ENCODE assay signal across 1 cellular context in the genomic region with DNA sequence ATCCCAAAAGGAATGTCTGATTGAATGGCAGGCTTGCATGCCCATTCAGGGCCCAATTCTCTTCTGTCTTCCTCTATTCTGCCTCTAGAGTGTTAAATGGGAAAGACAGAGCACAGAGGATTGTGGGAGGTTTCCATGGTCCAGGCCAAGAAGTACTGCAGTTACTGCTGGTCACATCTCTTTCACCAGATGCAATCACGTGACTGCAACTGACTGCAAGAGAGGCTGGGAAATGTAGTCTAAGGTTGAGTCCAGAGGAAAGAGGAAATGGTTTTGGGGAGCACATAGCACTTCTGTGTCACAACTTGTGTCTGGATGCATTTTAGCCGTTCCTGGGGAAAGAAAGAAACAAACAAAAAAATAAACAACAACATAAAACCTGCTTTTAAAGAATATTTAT.
A peak's percentile ranks its signal among the peaks of the same experiment; 100 is the strongest.
TF ChIP-seq lines count a peak whose summit lies in the region.

No MANE protein-coding gene starts in this region.

TF ChIP-seq in HepG2, 621 proteins besides CTCF, POLR2A, EP300 and RAD21 (continued from another document):
- TF ChIP-seq ZNF318 (CRISPR knock-in tag; IDR thresholded peaks at IDR 0.05) (no peak), FOXM1 (CRISPR knock-in tag; IDR thresholded peaks at IDR 0.05) (no peak), ZNF143 (CRISPR knock-in tag; IDR thresholded peaks at IDR 0.05) (peak; percentile 83), RAD51 (IDR thresholded peaks at IDR 0.05; ENCODE audit: borderline replicate concordance) (peak; percentile 81)
